ENCODE assay signal across 7 cellular contexts in genomic region chr5:891117-891836, GRCh38. TPM values are rescaled to one million over a fixed set of nuclear protein-coding genes. Genes with fewer than 3 reads are reported as not detected.
DNase-seq lines count a peak whose midpoint lies in the region; ATAC-seq and TF ChIP-seq lines count a peak whose summit lies in the region.

No MANE protein-coding gene starts in this region.

- no peak for TF ChIP-seq POLR2A in esophagus muscularis mucosa (IDR thresholded peaks at IDR 0.05; ENCODE audit: low read depth)

- TF ChIP-seq CTCF in HFF-Myc (IDR thresholded peaks at IDR 0.05; ENCODE audit: low read depth, low read length, missing control alignments) (no peak), RWPE2 (IDR thresholded peaks at IDR 0.05; ENCODE audit: poor library complexity, severe bottlenecking) (no peak), esophagus muscularis mucosa (IDR thresholded peaks at IDR 0.05) (no peak), psoas muscle (IDR thresholded peaks at IDR 0.05) (no peak)

- 72% methylated on average over 32 of the region's 34 CpGs for WGBS in esophagus muscularis mucosa
- 77 to 82% (median 80%) methylated on average over 30 to 34 of the region's 34 CpGs for WGBS in psoas muscle, 3 donors

- ATAC-seq in RWPE2 (ENCODE audit: low read depth) (peak; percentile 67), psoas muscle (no peak), GM21515 (IDR thresholded peaks at IDR 0.05; ENCODE audit: unreplicated experiment) (no peak)

- H3K4me3 ChIP-seq in HFF-Myc (replicated peaks; ENCODE audit: low read depth, low read length) = peak overlapping the region; percentile 98
- H3K4me3 ChIP-seq in RWPE2 (ENCODE audit: severe bottlenecking) = peak overlapping the region; percentile 80
- H3K4me3 ChIP-seq in esophagus muscularis mucosa = peak overlapping the region; percentile 68 to 98 (median 92)
- peak overlapping the region; percentile 87 for H3K4me3 ChIP-seq in psoas muscle

- H3K27me3 ChIP-seq in RWPE2 (ENCODE audit: insufficient read depth, poor library complexity, severe bottlenecking) = no peaks in the 10 kb centered on the region
- no peaks in the 10 kb centered on the region for H3K27me3 ChIP-seq in esophagus muscularis mucosa
- no peaks in the 10 kb centered on the region for H3K27me3 ChIP-seq in psoas muscle (ENCODE audit: insufficient read depth in 3 of 3, low read length in 2 of 3)

- intact Hi-C loops in esophagus muscularis mucosa (cut with DNase I) (no loop called here), psoas muscle (cut with DNase I) (loop anchor here in 1 of 2 donors (10.0 kb wide), 1 partner anchor 426 kb away; no protein-coding TSS in a partner anchor)

- DNase-seq in HFF-Myc (ENCODE audit: extremely low read depth, low read depth) = no peak
- peak; percentile 78 for DNase-seq in RWPE2 (ENCODE audit: low spot score)
- DNase-seq in esophagus muscularis mucosa (ENCODE audit: extremely low spot score) = no peak
- no peak for DNase-seq in psoas muscle
- DNase-seq in stimulated activated CD4-positive, alpha-beta T cell treated with anti-CD3 and anti-CD28 coated beads, Interleukin-2, amount 100 ng/mL, for 48 hours = no peak
- no peak for DNase-seq in amygdala (lab: John Stamatoyannopoulos, UW)

- H3K9me3 ChIP-seq in RWPE2 (ENCODE audit: severe bottlenecking) = no peaks in the 10 kb centered on the region
- no peaks in the 10 kb centered on the region for H3K9me3 ChIP-seq in esophagus muscularis mucosa
- H3K9me3 ChIP-seq in psoas muscle = no peaks in the 10 kb centered on the region

- H3K36me3 ChIP-seq in RWPE2 (ENCODE audit: low read depth) = peaks cover 75% of the 10 kb centered on the region
- peaks cover 48 to 53% (median 50%) of the 10 kb centered on the region in 4 donors for H3K36me3 ChIP-seq in esophagus muscularis mucosa
- H3K36me3 ChIP-seq in psoas muscle (ENCODE audit: insufficient read depth in 1 of 2, low read depth in 1 of 2) = peaks cover 12 to 56% of the 10 kb centered on the region in 2 donors

- TF ChIP-seq EP300 in esophagus muscularis mucosa (IDR thresholded peaks at IDR 0.05) = no peak

- H3K4me1 ChIP-seq in RWPE2 (ENCODE audit: insufficient read depth, poor library complexity, severe bottlenecking) (peaks cover 5% of the 10 kb centered on the region), esophagus muscularis mucosa (peaks cover 16 to 33% (median 25%) of the 10 kb centered on the region in 4 donors), psoas muscle (peaks cover 11% of the 10 kb centered on the region)

- H3K27ac ChIP-seq in RWPE2 (ENCODE audit: poor library complexity, severe bottlenecking) (peak overlapping the region; percentile 62), esophagus muscularis mucosa (replicated peaks in 1 of 4) (peak overlapping the region; percentile 81 to 94 (median 91)), psoas muscle (peak overlapping the region; percentile 96)

RNA-seq across cellular contexts. Expression of gene BRD9, which starts 1.3 kb away (rescaled TPM):
- total RNA-seq in esophagus muscularis mucosa (10 to 100 TPM; 26.5 to 44.9 (median 34.3) TPM), psoas muscle (10 to 100 TPM; 21.3 to 28.0 (median 22.3) TPM)
- 10 to 100 TPM; 18.7 to 26.6 (median 24.8) TPM for polyA plus RNA-seq in psoas muscle

RNA-seq across cellular contexts. Expression of gene TRIP13, which starts 1.4 kb away (rescaled TPM):
- total RNA-seq in esophagus muscularis mucosa (under 1 TPM in 3 of 4 donors, not detected in 1; 0.65 to 0.92 (median 0.66) TPM), psoas muscle (under 1 TPM; 0.39 to 0.89 (median 0.76) TPM)
- polyA plus RNA-seq in psoas muscle = 1 to 10 TPM in 1 of 3 donors, under 1 TPM in 2; 0.44 to 2.9 (median 0.83) TPM

RNA-seq across cellular contexts. Expression of gene ZDHHC11, which starts 40.5 kb away (rescaled TPM):
- total RNA-seq in esophagus muscularis mucosa (10 to 100 TPM in 2 of 4 donors, 1 to 10 TPM in 2; 4.3 to 13.5 (median 10.9) TPM), psoas muscle (1 to 10 TPM; 1.6 to 9.4 (median 2.8) TPM)
- polyA plus RNA-seq in psoas muscle = 1 to 10 TPM in 1 of 3 donors, under 1 TPM in 2; 0.44 to 6.7 (median 0.51) TPM
